1 cellular context compared by ENCODE assay signal in genomic region chr11:7927635-7928034, GRCh38.
A peak's percentile ranks its signal among the peaks of the same experiment; 100 is the strongest.
TF ChIP-seq lines count a peak whose summit lies in the region.

No MANE protein-coding gene starts in this region.

TF ChIP-seq in K562, 482 proteins besides CTCF, POLR2A, EP300 and RAD21:
- TF ChIP-seq, protein P1, sequence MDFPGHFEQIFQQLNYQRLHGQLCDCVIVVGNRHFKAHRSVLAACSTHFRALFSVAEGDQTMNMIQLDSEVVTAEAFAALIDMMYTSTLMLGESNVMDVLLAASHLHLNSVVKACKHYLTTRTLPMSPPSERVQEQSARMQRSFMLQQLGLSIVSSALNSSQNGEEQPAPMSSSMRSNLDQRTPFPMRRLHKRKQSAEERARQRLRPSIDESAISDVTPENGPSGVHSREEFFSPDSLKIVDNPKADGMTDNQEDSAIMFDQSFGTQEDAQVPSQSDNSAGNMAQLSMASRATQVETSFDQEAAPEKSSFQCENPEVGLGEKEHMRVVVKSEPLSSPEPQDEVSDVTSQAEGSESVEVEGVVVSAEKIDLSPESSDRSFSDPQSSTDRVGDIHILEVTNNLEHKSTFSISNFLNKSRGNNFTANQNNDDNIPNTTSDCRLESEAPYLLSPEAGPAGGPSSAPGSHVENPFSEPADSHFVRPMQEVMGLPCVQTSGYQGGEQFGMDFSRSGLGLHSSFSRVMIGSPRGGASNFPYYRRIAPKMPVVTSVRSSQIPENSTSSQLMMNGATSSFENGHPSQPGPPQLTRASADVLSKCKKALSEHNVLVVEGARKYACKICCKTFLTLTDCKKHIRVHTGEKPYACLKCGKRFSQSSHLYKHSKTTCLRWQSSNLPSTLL (IDR thresholded peaks at IDR 0.05): no peak
- no peak for TF ChIP-seq HIVEP1 (CRISPR knock-in tag; IDR thresholded peaks at IDR 0.05)
- TF ChIP-seq ATF3 (IDR thresholded peaks at IDR 0.05): peak; percentile 67
- TF ChIP-seq ATF3 (CRISPR knock-in tag; conservative IDR thresholded peaks at IDR 0.05): no peak
- TF ChIP-seq JUND (IDR thresholded peaks at IDR 0.05; ENCODE audit: borderline replicate concordance, low read depth, low read length): peak; percentile 10; the same call in 1 of the 2 replicates
- TF ChIP-seq JUND (tag; IDR thresholded peaks at IDR 0.05; ENCODE audit: borderline replicate concordance, low read depth, low read length): no peak
- no peak for TF ChIP-seq DPF2 (IDR thresholded peaks at IDR 0.05)
- TF ChIP-seq ZZZ3 (IDR thresholded peaks at IDR 0.05): no peak
- no peak for TF ChIP-seq KLF6 (CRISPR knock-in tag; IDR thresholded peaks at IDR 0.05; ENCODE audit: borderline replicate concordance)
- TF ChIP-seq CREM (IDR thresholded peaks at IDR 0.05; ENCODE audit: low read depth): 0 out of 2 replicates have a peak, but pooled peaks have one; percentile 38
- TF ChIP-seq, protein P2, sequence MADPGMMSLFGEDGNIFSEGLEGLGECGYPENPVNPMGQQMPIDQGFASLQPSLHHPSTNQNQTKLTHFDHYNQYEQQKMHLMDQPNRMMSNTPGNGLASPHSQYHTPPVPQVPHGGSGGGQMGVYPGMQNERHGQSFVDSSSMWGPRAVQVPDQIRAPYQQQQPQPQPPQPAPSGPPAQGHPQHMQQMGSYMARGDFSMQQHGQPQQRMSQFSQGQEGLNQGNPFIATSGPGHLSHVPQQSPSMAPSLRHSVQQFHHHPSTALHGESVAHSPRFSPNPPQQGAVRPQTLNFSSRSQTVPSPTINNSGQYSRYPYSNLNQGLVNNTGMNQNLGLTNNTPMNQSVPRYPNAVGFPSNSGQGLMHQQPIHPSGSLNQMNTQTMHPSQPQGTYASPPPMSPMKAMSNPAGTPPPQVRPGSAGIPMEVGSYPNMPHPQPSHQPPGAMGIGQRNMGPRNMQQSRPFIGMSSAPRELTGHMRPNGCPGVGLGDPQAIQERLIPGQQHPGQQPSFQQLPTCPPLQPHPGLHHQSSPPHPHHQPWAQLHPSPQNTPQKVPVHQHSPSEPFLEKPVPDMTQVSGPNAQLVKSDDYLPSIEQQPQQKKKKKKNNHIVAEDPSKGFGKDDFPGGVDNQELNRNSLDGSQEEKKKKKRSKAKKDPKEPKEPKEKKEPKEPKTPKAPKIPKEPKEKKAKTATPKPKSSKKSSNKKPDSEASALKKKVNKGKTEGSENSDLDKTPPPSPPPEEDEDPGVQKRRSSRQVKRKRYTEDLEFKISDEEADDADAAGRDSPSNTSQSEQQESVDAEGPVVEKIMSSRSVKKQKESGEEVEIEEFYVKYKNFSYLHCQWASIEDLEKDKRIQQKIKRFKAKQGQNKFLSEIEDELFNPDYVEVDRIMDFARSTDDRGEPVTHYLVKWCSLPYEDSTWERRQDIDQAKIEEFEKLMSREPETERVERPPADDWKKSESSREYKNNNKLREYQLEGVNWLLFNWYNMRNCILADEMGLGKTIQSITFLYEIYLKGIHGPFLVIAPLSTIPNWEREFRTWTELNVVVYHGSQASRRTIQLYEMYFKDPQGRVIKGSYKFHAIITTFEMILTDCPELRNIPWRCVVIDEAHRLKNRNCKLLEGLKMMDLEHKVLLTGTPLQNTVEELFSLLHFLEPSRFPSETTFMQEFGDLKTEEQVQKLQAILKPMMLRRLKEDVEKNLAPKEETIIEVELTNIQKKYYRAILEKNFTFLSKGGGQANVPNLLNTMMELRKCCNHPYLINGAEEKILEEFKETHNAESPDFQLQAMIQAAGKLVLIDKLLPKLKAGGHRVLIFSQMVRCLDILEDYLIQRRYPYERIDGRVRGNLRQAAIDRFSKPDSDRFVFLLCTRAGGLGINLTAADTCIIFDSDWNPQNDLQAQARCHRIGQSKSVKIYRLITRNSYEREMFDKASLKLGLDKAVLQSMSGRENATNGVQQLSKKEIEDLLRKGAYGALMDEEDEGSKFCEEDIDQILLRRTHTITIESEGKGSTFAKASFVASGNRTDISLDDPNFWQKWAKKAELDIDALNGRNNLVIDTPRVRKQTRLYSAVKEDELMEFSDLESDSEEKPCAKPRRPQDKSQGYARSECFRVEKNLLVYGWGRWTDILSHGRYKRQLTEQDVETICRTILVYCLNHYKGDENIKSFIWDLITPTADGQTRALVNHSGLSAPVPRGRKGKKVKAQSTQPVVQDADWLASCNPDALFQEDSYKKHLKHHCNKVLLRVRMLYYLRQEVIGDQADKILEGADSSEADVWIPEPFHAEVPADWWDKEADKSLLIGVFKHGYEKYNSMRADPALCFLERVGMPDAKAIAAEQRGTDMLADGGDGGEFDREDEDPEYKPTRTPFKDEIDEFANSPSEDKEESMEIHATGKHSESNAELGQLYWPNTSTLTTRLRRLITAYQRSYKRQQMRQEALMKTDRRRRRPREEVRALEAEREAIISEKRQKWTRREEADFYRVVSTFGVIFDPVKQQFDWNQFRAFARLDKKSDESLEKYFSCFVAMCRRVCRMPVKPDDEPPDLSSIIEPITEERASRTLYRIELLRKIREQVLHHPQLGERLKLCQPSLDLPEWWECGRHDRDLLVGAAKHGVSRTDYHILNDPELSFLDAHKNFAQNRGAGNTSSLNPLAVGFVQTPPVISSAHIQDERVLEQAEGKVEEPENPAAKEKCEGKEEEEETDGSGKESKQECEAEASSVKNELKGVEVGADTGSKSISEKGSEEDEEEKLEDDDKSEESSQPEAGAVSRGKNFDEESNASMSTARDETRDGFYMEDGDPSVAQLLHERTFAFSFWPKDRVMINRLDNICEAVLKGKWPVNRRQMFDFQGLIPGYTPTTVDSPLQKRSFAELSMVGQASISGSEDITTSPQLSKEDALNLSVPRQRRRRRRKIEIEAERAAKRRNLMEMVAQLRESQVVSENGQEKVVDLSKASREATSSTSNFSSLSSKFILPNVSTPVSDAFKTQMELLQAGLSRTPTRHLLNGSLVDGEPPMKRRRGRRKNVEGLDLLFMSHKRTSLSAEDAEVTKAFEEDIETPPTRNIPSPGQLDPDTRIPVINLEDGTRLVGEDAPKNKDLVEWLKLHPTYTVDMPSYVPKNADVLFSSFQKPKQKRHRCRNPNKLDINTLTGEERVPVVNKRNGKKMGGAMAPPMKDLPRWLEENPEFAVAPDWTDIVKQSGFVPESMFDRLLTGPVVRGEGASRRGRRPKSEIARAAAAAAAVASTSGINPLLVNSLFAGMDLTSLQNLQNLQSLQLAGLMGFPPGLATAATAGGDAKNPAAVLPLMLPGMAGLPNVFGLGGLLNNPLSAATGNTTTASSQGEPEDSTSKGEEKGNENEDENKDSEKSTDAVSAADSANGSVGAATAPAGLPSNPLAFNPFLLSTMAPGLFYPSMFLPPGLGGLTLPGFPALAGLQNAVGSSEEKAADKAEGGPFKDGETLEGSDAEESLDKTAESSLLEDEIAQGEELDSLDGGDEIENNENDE (IDR thresholded peaks at IDR 0.05; ENCODE audit: low read depth, low read length): no peak
- TF ChIP-seq MTF1 (CRISPR knock-in tag; IDR thresholded peaks at IDR 0.05; ENCODE audit: borderline replicate concordance): no peak
- no peak for TF ChIP-seq CHAMP1 (IDR thresholded peaks at IDR 0.05)
- TF ChIP-seq ZBTB1 (CRISPR knock-in tag; IDR thresholded peaks at IDR 0.05; ENCODE audit: borderline replicate concordance, low read depth): no peak
- TF ChIP-seq, protein P3, sequence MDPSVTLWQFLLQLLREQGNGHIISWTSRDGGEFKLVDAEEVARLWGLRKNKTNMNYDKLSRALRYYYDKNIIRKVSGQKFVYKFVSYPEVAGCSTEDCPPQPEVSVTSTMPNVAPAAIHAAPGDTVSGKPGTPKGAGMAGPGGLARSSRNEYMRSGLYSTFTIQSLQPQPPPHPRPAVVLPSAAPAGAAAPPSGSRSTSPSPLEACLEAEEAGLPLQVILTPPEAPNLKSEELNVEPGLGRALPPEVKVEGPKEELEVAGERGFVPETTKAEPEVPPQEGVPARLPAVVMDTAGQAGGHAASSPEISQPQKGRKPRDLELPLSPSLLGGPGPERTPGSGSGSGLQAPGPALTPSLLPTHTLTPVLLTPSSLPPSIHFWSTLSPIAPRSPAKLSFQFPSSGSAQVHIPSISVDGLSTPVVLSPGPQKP (CRISPR knock-in tag; IDR thresholded peaks at IDR 0.05): no peak
- no peak for TF ChIP-seq DIDO1 (tag; IDR thresholded peaks at IDR 0.05; ENCODE audit: low read depth)
- no peak for TF ChIP-seq NR3C1 (CRISPR knock-in tag; IDR thresholded peaks at IDR 0.05)
TF ChIP-seq in K562: peak in this region for 3.
